In genomic region chr19:40777795-40778044, GRCh38 we compare ENCODE assay signal across 9 cellular contexts. TPM values are rescaled to one million over a fixed set of nuclear protein-coding genes. Genes with fewer than 3 reads are reported as not detected.
DNase-seq lines count a peak whose midpoint lies in the region; ATAC-seq and TF ChIP-seq lines count a peak whose summit lies in the region.
"Had no signal": no experiment of that assay in that cellular context is flagged by ENCODE, and none has a peak within 500 bp of the region (broad histone marks: within the 10 kb centered on the region; RNA-seq: fewer than 3 reads in every experiment).

No MANE protein-coding gene starts in this region.

- H3K27ac Mint-ChIP-seq in GM23338: peak overlapping the region; percentile 100

- no peaks in the 10 kb centered on the region for H4K20me1 ChIP-seq in GM23338 (replicated peaks; ENCODE audit: insufficient read depth)

- H3K9me2 ChIP-seq in GM23338 (ENCODE audit: insufficient read depth): no peaks in the 10 kb centered on the region

- TF ChIP-seq EP300 in gastroesophageal sphincter (IDR thresholded peaks at IDR 0.05): no peak

- H3F3A ChIP-seq in GM23338 (replicated peaks; ENCODE audit: low read depth): peaks cover 5% of the 10 kb centered on the region; the same call in 1 of the 2 replicates

- ATAC-seq in GM23338: peak; percentile 82
- ATAC-seq in gastroesophageal sphincter: no peak

- peaks cover 11% of the 10 kb centered on the region for H3K4me1 ChIP-seq in GM23338 (ENCODE audit: insufficient read depth)
- H3K4me1 ChIP-seq in gastroesophageal sphincter: peaks cover 0 to 25% (median 13%) of the 10 kb centered on the region in 3 donors

- WGBS in gastroesophageal sphincter (ENCODE audit: low coverage in 1 of 2), 2 donors: 1% methylated on average over 9 to 12 of the region's 12 CpGs

- TF ChIP-seq POLR2A in gastroesophageal sphincter (IDR thresholded peaks at IDR 0.05): no peak

- no peaks in the 10 kb centered on the region for H3K9me3 ChIP-seq in WERI-Rb-1 (ENCODE audit: severe bottlenecking)
- H3K9me3 ChIP-seq in gastroesophageal sphincter: no peaks in the 10 kb centered on the region

- H3K4me3 ChIP-seq in GM23338: peak overlapping the region; percentile 54
- H3K4me3 ChIP-seq in WERI-Rb-1 (ENCODE audit: low read depth, low read length): peak overlapping the region; percentile 53
- peak overlapping the region; percentile 56 to 64 for H3K4me3 ChIP-seq in gastroesophageal sphincter
- H3K4me3 ChIP-seq in skin epidermis: peak overlapping the region; percentile 53 to 83 (median 71)

- H3K4me1 Mint-ChIP-seq in GM23338: peaks cover 20% of the 10 kb centered on the region

- no peaks in the 10 kb centered on the region; the same call in 1 of the 3 replicates for H3K9me3 Mint-ChIP-seq in GM23338

- H2AFZ ChIP-seq in GM23338: no peak overlapping the region

- DNase-seq in GM23338 (ENCODE audit: low spot score) (no peak), WERI-Rb-1 (no peak), hypothalamus (lab: John Stamatoyannopoulos, UW) (no peak), COR-L47 (lab: John Stamatoyannopoulos, UW) (no peak), NCI-H2107 (lab: John Stamatoyannopoulos, UW) (no peak), SK-N-DZ (ENCODE audit: low spot score) (no peak)

- TF ChIP-seq CTCF in GM23338 (conservative IDR thresholded peaks at IDR 0.05; ENCODE audit: low read depth in 2 of 2) (no peak), WERI-Rb-1 (IDR thresholded peaks at IDR 0.05; ENCODE audit: low read depth, low read length) (no peak), gastroesophageal sphincter (IDR thresholded peaks at IDR 0.05) (no peak)

- H3K36me3 ChIP-seq in GM23338 (ENCODE audit: insufficient read depth): no peaks in the 10 kb centered on the region
- H3K36me3 ChIP-seq in WERI-Rb-1: no peaks in the 10 kb centered on the region
- H3K36me3 ChIP-seq in gastroesophageal sphincter: peaks cover 0 to 10% of the 10 kb centered on the region in 2 donors

- peaks cover 8% of the 10 kb centered on the region for H3K36me3 Mint-ChIP-seq in GM23338 (ENCODE audit: low read depth)

- H3K4me2 ChIP-seq in GM23338: peak overlapping the region; percentile 73

- peak overlapping the region; percentile 79 for H3K4me3 Mint-ChIP-seq in GM23338

- no peaks in the 10 kb centered on the region for H3K27me3 ChIP-seq in GM23338 (ENCODE audit: insufficient read depth)
- no peaks in the 10 kb centered on the region for H3K27me3 ChIP-seq in WERI-Rb-1 (ENCODE audit: insufficient read depth, low read depth, severe bottlenecking)
- no peaks in the 10 kb centered on the region for H3K27me3 ChIP-seq in gastroesophageal sphincter

- peaks cover 17% of the 10 kb centered on the region for H3K27me3 Mint-ChIP-seq in GM23338 (ENCODE audit: insufficient read depth, low read depth, poor library complexity)

- H3K27ac ChIP-seq in GM23338 (ENCODE audit: low read depth): peak overlapping the region; percentile 100
- peak overlapping the region; percentile 98 for H3K27ac ChIP-seq in WERI-Rb-1
- peak overlapping the region; percentile 96 to 100 (median 98) for H3K27ac ChIP-seq in gastroesophageal sphincter
- peak overlapping the region; percentile 68 to 99 (median 94) for H3K27ac ChIP-seq in skin epidermis

- H3K79me2 ChIP-seq in GM23338 (replicated peaks; ENCODE audit: insufficient read depth): peaks cover 5% of the 10 kb centered on the region

TF ChIP-seq in GM23338, 12 proteins besides CTCF, POLR2A, EP300 and RAD21:
- TF ChIP-seq POLR2AphosphoS5 (IDR thresholded peaks at IDR 0.05; ENCODE audit: low read depth) (peak; percentile 25; the same call in 1 of the 2 replicates), EZH2phosphoT487 (IDR thresholded peaks at IDR 0.05; ENCODE audit: unreplicated experiment) (no peak), ETS1 (IDR thresholded peaks at IDR 0.05) (no peak)

RNA-seq across cellular contexts. Expression of gene RAB4B, which starts 0.3 kb away (rescaled TPM):
- total RNA-seq in GM23338 (2014; rRNA removed; shearing (Covaris generic)): 27.4 and 32.6 TPM in 2 replicates
- polyA plus RNA-seq in GM23338 (2016; fragmentation: Nextera tagmentation; extraction: Ambion mirVana): 23.0 and 29.0 TPM in 2 replicates
- 10 to 100 TPM; 18.7 to 27.5 (median 20.9) TPM for total RNA-seq in gastroesophageal sphincter
- 12.7 and 14.5 TPM in 2 replicates for polyA plus RNA-seq in SK-N-DZ (2014; cell fraction: cytosol; rRNA removed)
- polyA plus RNA-seq in SK-N-DZ (2014; cell fraction: nucleus; rRNA removed): 11.5 and 12.8 TPM in 2 replicates

RNA-seq across cellular contexts. Expression of gene MIA, which starts 2.4 kb away (rescaled TPM):
- not detected in 2 replicates for total RNA-seq in GM23338 (2014; rRNA removed; shearing (Covaris generic))
- polyA plus RNA-seq in GM23338 (2016; fragmentation: Nextera tagmentation; extraction: Ambion mirVana): not detected in 2 replicates
- total RNA-seq in gastroesophageal sphincter: 1 to 10 TPM in 3 of 4 donors, not detected in 1; 1.4 to 9.2 (median 3.1) TPM
- polyA plus RNA-seq in SK-N-DZ (2014; cell fraction: cytosol; rRNA removed): not detected in 2 replicates
- 3.9 TPM in 1 of 2 replicates, not detected in the other for polyA plus RNA-seq in SK-N-DZ (2014; cell fraction: nucleus; rRNA removed)
- total RNA-seq: glomerular endothelial cell had no signal

RNA-seq across cellular contexts. Expression of gene EGLN2, which starts 21.3 kb away (rescaled TPM):
- total RNA-seq in GM23338 (2014; rRNA removed; shearing (Covaris generic)): 98.3 and 118 TPM in 2 replicates
- polyA plus RNA-seq in GM23338 (2016; fragmentation: Nextera tagmentation; extraction: Ambion mirVana): 55.8 and 59.9 TPM in 2 replicates
- total RNA-seq in gastroesophageal sphincter: 100 to 1,000 TPM in 3 of 4 donors, 10 to 100 TPM in 1; 99.1 to 115 (median 107) TPM
- 60.7 and 81.0 TPM in 2 replicates for polyA plus RNA-seq in SK-N-DZ (2014; cell fraction: cytosol; rRNA removed)
- 85.8 and 106 TPM in 2 replicates for polyA plus RNA-seq in SK-N-DZ (2014; cell fraction: nucleus; rRNA removed)

RNA-seq across cellular contexts. Expression of gene SNRPA, which starts 26.7 kb away (rescaled TPM):
- total RNA-seq in GM23338 (2014; rRNA removed; shearing (Covaris generic)): 239 and 295 TPM in 2 replicates
- polyA plus RNA-seq in GM23338 (2016; fragmentation: Nextera tagmentation; extraction: Ambion mirVana): 321 and 326 TPM in 2 replicates
- total RNA-seq in gastroesophageal sphincter: 10 to 100 TPM; 24.5 to 56.0 (median 48.2) TPM
- 163 TPM in 2 replicates for polyA plus RNA-seq in SK-N-DZ (2014; cell fraction: cytosol; rRNA removed)
- polyA plus RNA-seq in SK-N-DZ (2014; cell fraction: nucleus; rRNA removed): 165 and 289 TPM in 2 replicates

RNA-seq across cellular contexts. Expression of gene ACTMAP, which starts 27.4 kb away (rescaled TPM):
- 10.3 and 14.9 TPM in 2 replicates for total RNA-seq in GM23338 (2014; rRNA removed; shearing (Covaris generic))
- 16.7 and 17.9 TPM in 2 replicates for polyA plus RNA-seq in GM23338 (2016; fragmentation: Nextera tagmentation; extraction: Ambion mirVana)
- total RNA-seq in gastroesophageal sphincter: 1 to 10 TPM in 3 of 4 donors, under 1 TPM in 1; 0.89 to 2.4 (median 2.0) TPM
- 1.7 and 1.8 TPM in 2 replicates for polyA plus RNA-seq in SK-N-DZ (2014; cell fraction: cytosol; rRNA removed)
- polyA plus RNA-seq in SK-N-DZ (2014; cell fraction: nucleus; rRNA removed): 2.6 and 9.5 TPM in 2 replicates
